Comparison of ENCODE assay signal across 16 cellular contexts in the genomic region with DNA sequence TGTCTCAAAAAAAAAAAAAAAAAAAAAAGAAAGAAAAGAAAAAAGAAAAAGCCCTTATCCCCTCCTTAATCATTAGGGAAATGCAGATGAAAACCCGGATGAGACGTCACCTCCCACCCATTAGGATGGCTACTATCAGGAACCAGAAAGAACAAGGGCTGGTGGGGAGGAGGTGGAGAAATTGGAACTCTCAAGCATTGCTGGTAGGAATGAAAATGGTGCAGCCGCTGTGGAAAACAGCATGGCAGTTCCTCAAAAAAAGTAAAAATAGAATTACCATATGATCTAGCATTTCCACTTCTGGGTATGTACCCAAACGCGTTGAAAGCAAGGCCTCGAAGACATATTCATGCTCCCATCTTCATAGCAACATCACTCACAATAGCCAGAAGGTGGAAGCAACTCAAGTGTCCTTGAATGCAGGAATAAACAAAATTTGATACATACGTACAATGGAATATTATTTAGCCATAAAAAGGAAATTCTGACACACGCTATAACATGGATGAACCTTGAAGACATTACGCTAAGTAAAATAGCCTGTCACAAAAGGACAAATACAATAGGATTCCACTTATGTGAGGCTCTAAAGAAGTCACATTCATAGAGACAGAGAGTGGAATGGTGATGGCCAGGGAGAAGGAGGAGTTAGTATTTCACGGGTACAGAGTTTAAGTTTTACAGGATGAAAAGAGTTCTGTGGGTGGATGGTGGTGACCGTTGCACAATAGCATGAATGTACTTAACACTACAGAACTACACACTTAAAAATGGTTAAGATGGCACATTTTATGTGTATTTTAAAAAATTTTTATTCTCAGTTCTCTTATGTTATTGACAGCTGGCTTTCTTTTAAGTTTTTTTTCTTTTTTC.
DNase-seq lines count a peak whose midpoint lies in the region; ATAC-seq and TF ChIP-seq lines count a peak whose summit lies in the region.
"Had no signal": no experiment of that assay in that cellular context is flagged by ENCODE, and none has a peak within 500 bp of the region (broad histone marks: within the 10 kb centered on the region; RNA-seq: fewer than 3 reads in every experiment).

No MANE protein-coding gene starts in this region.

- ATAC-seq in Panc1 (no peak), T-helper 17 cell (no peak)
- ATAC-seq: PC-3 had no signal

- H3K4me1 ChIP-seq in HEK293 (ENCODE audit: control insufficient read depth, insufficient read depth, low read length) (no peaks in the 10 kb centered on the region), Panc1 (ENCODE audit: control insufficient read depth, insufficient read depth, low read length) (peaks cover 3% of the 10 kb centered on the region), suprapubic skin (peaks cover 21% of the 10 kb centered on the region)
- H3K4me1 ChIP-seq: BE2C had no signal

- POLR2A ChIA-PET in HEK293 (lab: Yijun Ruan, JAX) = no interaction called here
- POLR2A ChIA-PET in Panc1 (lab: Charles Lee) = interaction anchor here (0.8 kb wide), 1 partner anchor 131 kb away, joined by 3 read pairs; no protein-coding TSS in a partner anchor

- H3K27ac Mint-ChIP-seq in T-helper 17 cell = no peak overlapping the region
- H3K27ac Mint-ChIP-seq: activated CD4-positive, alpha-beta memory T cell treated with anti-CD3 and anti-CD28 coated beads, Interleukin-2, amount 10 ng/mL, durations not matched to agents 7 days and 5 days; activated T-helper 1 cell treated with anti-CD3 and anti-CD28 coated beads, Interleukin-12 subunit alpha, Interleukin-12 subunit beta, Interleukin-2, Interleukin-4 antibody, amounts not matched to agents 30 ng/mL and 10 ng/mL and 1 ng/mL, durations not matched to agents 14 hours and 24 hours and 36 hours had no signal

- intact Hi-C loops in Panc1 (cut with micrococcal nuclease; ENCODE audit: unreplicated experiment) = no loop called here

- TF ChIP-seq POLR2A in suprapubic skin (IDR thresholded peaks at IDR 0.05) = no peak

- no peak for TF ChIP-seq CTCF in HEK293 (tag by site-specific recombination; IDR thresholded peaks at IDR 0.05)
- TF ChIP-seq CTCF in Panc1 (IDR thresholded peaks at IDR 0.05) = no peak
- TF ChIP-seq CTCF in suprapubic skin (IDR thresholded peaks at IDR 0.05) = no peak

- in situ Hi-C loops in Panc1 (cut with HindIII; ENCODE audit: low pct_unique_long_range_greater_than_20kb, low sequenced_read_pairs) = no loop called here

- no peaks in the 10 kb centered on the region for H3K36me3 Mint-ChIP-seq in T-helper 17 cell (ENCODE audit: low read depth)

- H3K4me3 ChIP-seq in HEK293 (ENCODE audit: low read depth, low read length) (no peak overlapping the region), Panc1 (ENCODE audit: low read depth in 2 of 2, low read length in 2 of 2) (no peak overlapping the region), suprapubic skin (no peak overlapping the region)
- H3K4me3 ChIP-seq: gastroesophageal sphincter had no signal

- H3K4me3 Mint-ChIP-seq in T-helper 17 cell = no peak overlapping the region
- H3K4me3 Mint-ChIP-seq: activated CD4-positive, alpha-beta memory T cell treated with anti-CD3 and anti-CD28 coated beads, Interleukin-2, amount 10 ng/mL, durations not matched to agents 7 days and 5 days; activated T-helper 1 cell treated with anti-CD3 and anti-CD28 coated beads, Interleukin-12 subunit alpha, Interleukin-12 subunit beta, Interleukin-2, Interleukin-4 antibody, amounts not matched to agents 30 ng/mL and 10 ng/mL and 1 ng/mL, durations not matched to agents 14 hours and 24 hours and 36 hours had no signal

- TF ChIP-seq EP300 in suprapubic skin (IDR thresholded peaks at IDR 0.05) = no peak

- no peaks in the 10 kb centered on the region for H3K27me3 ChIP-seq in Panc1 (ENCODE audit: control insufficient read depth, insufficient read depth, low read length)
- H3K27me3 ChIP-seq in layer of hippocampus (ENCODE audit: control insufficient read depth, insufficient read depth, low read length) = no peaks in the 10 kb centered on the region
- H3K27me3 ChIP-seq in suprapubic skin = no peaks in the 10 kb centered on the region
- H3K27me3 ChIP-seq: BE2C, gastroesophageal sphincter had no signal

- WGBS in suprapubic skin = 84% methylated on average over 11 of the region's 11 CpGs

- H3K9me3 ChIP-seq in HEK293 (ENCODE audit: control insufficient read depth, insufficient read depth, low read depth, low read length) = no peaks in the 10 kb centered on the region
- H3K9me3 ChIP-seq in Panc1 (ENCODE audit: control insufficient read depth, insufficient read depth, low read depth, low read length) = no peaks in the 10 kb centered on the region
- H3K9me3 ChIP-seq in suprapubic skin = no peaks in the 10 kb centered on the region
- no peaks in the 10 kb centered on the region for H3K9me3 ChIP-seq in T-helper 17 cell (ENCODE audit: control insufficient read depth, low read length, poor library complexity, severe bottlenecking)
- H3K9me3 ChIP-seq: BE2C, gastroesophageal sphincter had no signal

- peaks cover 11% of the 10 kb centered on the region for H3K4me1 Mint-ChIP-seq in T-helper 17 cell

- H3K27me3 Mint-ChIP-seq in T-helper 17 cell = peaks cover 1% of the 10 kb centered on the region
- H3K27me3 Mint-ChIP-seq: activated CD4-positive, alpha-beta memory T cell treated with anti-CD3 and anti-CD28 coated beads, Interleukin-2, amount 10 ng/mL, durations not matched to agents 7 days and 5 days had no signal

- DNase-seq in Panc1 (ENCODE audit: low read depth, low spot score) = no peak
- DNase-seq in suprapubic skin (ENCODE audit: low spot score in 2 of 2) = no peak
- no peak for DNase-seq in A172 (ENCODE audit: low spot score)
- DNase-seq in activated CD8-positive, alpha-beta memory T cell treated with anti-CD3 and anti-CD28 coated beads, Interleukin-2, amount 50 U/mL, for 48 hours = no peak
- no peak for DNase-seq in T-helper 17 cell
- DNase-seq: activated CD4-positive, alpha-beta memory T cell treated with anti-CD3 and anti-CD28 coated beads, Interleukin-2, amount 10 ng/mL, durations not matched to agents 7 days and 5 days; BE2C; NCI-H1694 treated with DMSO at 0.1 percent for 48 hours; NCI-H510A; PC-3; stimulated activated CD4-positive, alpha-beta T cell treated with anti-CD3 and anti-CD28 coated beads, Interleukin-4, amount 100 ng/mL, for 4 hours had no signal

- H3K36me3 ChIP-seq in HEK293 (ENCODE audit: control insufficient read depth in 2 of 2, insufficient read depth in 1 of 2, low read length in 2 of 2) (no peaks in the 10 kb centered on the region), Panc1 (ENCODE audit: control insufficient read depth, insufficient read depth, low read length) (no peaks in the 10 kb centered on the region), suprapubic skin (no peaks in the 10 kb centered on the region)
- H3K36me3 ChIP-seq: BE2C, gastroesophageal sphincter had no signal

- H3K27ac ChIP-seq in HEK293 (ENCODE audit: extremely low read depth, low read depth, low read length) (no peak overlapping the region), Panc1 (ENCODE audit: low read length) (peak overlapping the region; percentile 45; the same call in 1 of the 2 replicates), layer of hippocampus (ENCODE audit: low read depth, low read length) (peak overlapping the region; percentile 47), suprapubic skin (peak overlapping the region; percentile 64)
- H3K27ac ChIP-seq: VCaP had no signal

- no TSS peak for BruUV-seq in Panc1 (replicated peaks; lab: Mats Ljungman, UMichigan)

- CTCF ChIA-PET in HEK293 (lab: Yijun Ruan, JAX) = no interaction called here
- CTCF ChIA-PET in Panc1 (lab: Charles Lee) = no interaction called here

TF ChIP-seq in HEK293, 187 proteins besides CTCF, POLR2A, EP300 and RAD21:
- TF ChIP-seq ZNF146 (tag by site-specific recombination; IDR thresholded peaks at IDR 0.05) = peak; percentile 93
- TF ChIP-seq ZNF324 (tag by site-specific recombination; IDR thresholded peaks at IDR 0.05) = no peak
TF ChIP-seq in HEK293: peak in this region for 1.
